ENCODE assay signal across 8 cellular contexts in genomic region chr16:89922884-89923639, GRCh38. TPM values are rescaled to one million over a fixed set of nuclear protein-coding genes. Genes with fewer than 3 reads are reported as not detected.
DNase-seq lines count a peak whose midpoint lies in the region; ATAC-seq and TF ChIP-seq lines count a peak whose summit lies in the region.

Gene TUBB3 (plus strand): TSS chr16:89923342. CDS start chr16:89923402, 60 bp downstream.

- peaks cover 76% of the 10 kb centered on the region for H3K27me3 Mint-ChIP-seq in activated naive CD8-positive, alpha-beta T cell treated with anti-CD3 and anti-CD28 coated beads for 36 hours
- peaks cover 11% of the 10 kb centered on the region for H3K27me3 Mint-ChIP-seq in neural crest cell (ENCODE audit: low read depth)

- no peaks in the 10 kb centered on the region for H3K9me2 ChIP-seq in HCT116 (ENCODE audit: insufficient read depth)

- ATAC-seq in HCT116 (peak; percentile 59), GM18502 (IDR thresholded peaks at IDR 0.05; ENCODE audit: poor library complexity, unreplicated experiment) (no peak)

- no peaks in the 10 kb centered on the region for H3K27me3 ChIP-seq in HCT116 (ENCODE audit: insufficient read depth, low read length)

- RAD21 ChIA-PET in HCT116 (lab: Charles Lee; ENCODE audit: low non-redundant PET in 1 of 2, low total read pairs in 2 of 2, uncharacterized antibody in 2 of 2, unreplicated experiment in 2 of 2), result interaction anchor here (0.5 to 0.7 kb wide), 2 partner anchors 106 to 232 kb away, joined by 3 to 6 read pairs; no protein-coding TSS in a partner anchor

- TF ChIP-seq CTCF in HCT116 (IDR thresholded peaks at IDR 0.05 in 2 of 3, conservative IDR thresholded peaks at IDR 0.05 in 1 of 3; ENCODE audit: borderline replicate concordance in 1 of 3, insufficient read depth in 1 of 3, low read depth in 2 of 3, low read length in 2 of 3) (peak in 2 of 3 experiments; percentile 16 to 17; a peak in 2 of 6 replicates), neural crest cell (conservative IDR thresholded peaks at IDR 0.05) (no peak)

- no peak within 1 kb of the TSS for H3K4me3 Mint-ChIP-seq in activated naive CD8-positive, alpha-beta T cell treated with anti-CD3 and anti-CD28 coated beads for 36 hours
- H3K4me3 Mint-ChIP-seq in neural crest cell, result peak within 1 kb of the TSS; percentile 98

- TF ChIP-seq POLR2A in HCT116 (IDR thresholded peaks at IDR 0.05; ENCODE audit: borderline replicate concordance, extremely low read depth, insufficient read depth, insufficient read length), result peak; percentile 99

- intact Hi-C loops in HCT116 (cut with micrococcal nuclease), result loop anchor here (5.0 kb wide), 1 partner anchor 51 kb away; the partner anchor contains the start of gene TCF25

- CTCF ChIA-PET in HCT116 (lab: Charles Lee), result interaction anchor here (1.4 to 5.1 kb wide), 5 partner anchors 13 to 223 kb away, joined by 3 to 57 read pairs (median 4); partner anchors contain the start of genes DEF8 and TCF25

- H3K9ac ChIP-seq in HCT116 (ENCODE audit: low read length), result peak within 1 kb of the TSS; percentile 74

- peaks cover 32% of the 10 kb centered on the region for H3K4me1 Mint-ChIP-seq in activated naive CD8-positive, alpha-beta T cell treated with anti-CD3 and anti-CD28 coated beads for 36 hours
- H3K4me1 Mint-ChIP-seq in neural crest cell, result peaks cover 39% of the 10 kb centered on the region

- peak within 1 kb of the TSS; percentile 74 to 91 for H3K4me3 ChIP-seq in HCT116 (replicated peaks in 1 of 2; ENCODE audit: low read depth in 1 of 2, low read length in 2 of 2)

- peak; percentile 30 for DNase-seq in DMS 273 treated with DMSO at 0.1 percent for 48 hours (lab: John Stamatoyannopoulos, UW)
- DNase-seq in HCT116 (ENCODE audit: low read depth, low spot score), result peak; percentile 56
- DNase-seq in NCI-H69 (lab: John Stamatoyannopoulos, UW), result peak; percentile 88
- peak; percentile 59 for DNase-seq in activated naive CD8-positive, alpha-beta T cell treated with anti-CD3 and anti-CD28 coated beads for 36 hours
- DNase-seq in globus pallidus (ENCODE audit: low spot score), result peak; percentile 53
- DNase-seq in neural crest cell (ENCODE audit: low read depth, low spot score), result peak; percentile 82
- no peak for DNase-seq in GF-D8 (lab: John Stamatoyannopoulos, UW)

- no peaks in the 10 kb centered on the region for H3K36me3 Mint-ChIP-seq in activated naive CD8-positive, alpha-beta T cell treated with anti-CD3 and anti-CD28 coated beads for 36 hours
- no peaks in the 10 kb centered on the region for H3K36me3 Mint-ChIP-seq in neural crest cell (ENCODE audit: low read depth)

- H3K4me1 ChIP-seq in HCT116 (ENCODE audit: control insufficient read depth in 1 of 2, insufficient read depth in 2 of 2, low read length in 2 of 2), result peaks cover 39 to 76% of the 10 kb centered on the region in 2 experiments

- no peaks in the 10 kb centered on the region for H3K9me3 ChIP-seq in HCT116 (ENCODE audit: control insufficient read depth in 1 of 2, insufficient read depth in 1 of 2, low read depth in 1 of 2, low read length in 2 of 2)

- peak within 1 kb of the TSS; percentile 100 for H3K27ac ChIP-seq in HCT116 (ENCODE audit: low read depth, low read length)

- TF ChIP-seq RAD21 in HCT116 (IDR thresholded peaks at IDR 0.05; ENCODE audit: low read depth), result no peak

- no TSS peak for BruUV-seq in HCT116 (replicated peaks; lab: Mats Ljungman, UMichigan)

- H2AFZ ChIP-seq in HCT116 (ENCODE audit: low read depth, low read length, poor library complexity, severe bottlenecking), result no peak within 1 kb of the TSS

- POLR2A ChIA-PET in HCT116 (lab: Charles Lee), result interaction anchor here (0.9 to 3.5 kb wide), 18 partner anchors 9 to 266 kb away, joined by 3 to 22 read pairs (median 5); partner anchors contain the start of genes CHMP1A, DEF8, SPATA2L and TCF25

- peaks cover 48% of the 10 kb centered on the region for H3K79me2 ChIP-seq in HCT116 (ENCODE audit: insufficient read depth, low read length)

- H3K36me3 ChIP-seq in HCT116 (ENCODE audit: control insufficient read depth in 1 of 2, insufficient read depth in 2 of 2, low read length in 2 of 2), result peaks cover 6 to 9% of the 10 kb centered on the region in 2 experiments; a peak in 3 of 4 replicates

- H3K4me2 ChIP-seq in HCT116 (ENCODE audit: low read length), result peak within 1 kb of the TSS; percentile 79

- H4K20me1 ChIP-seq in HCT116 (ENCODE audit: insufficient read depth), result peaks cover 8% of the 10 kb centered on the region; the same call in 1 of the 2 replicates

- H3K9me3 Mint-ChIP-seq in activated naive CD8-positive, alpha-beta T cell treated with anti-CD3 and anti-CD28 coated beads for 36 hours, result no peaks in the 10 kb centered on the region
- no peaks in the 10 kb centered on the region for H3K9me3 Mint-ChIP-seq in neural crest cell

- no peak within 1 kb of the TSS for H3K27ac Mint-ChIP-seq in activated naive CD8-positive, alpha-beta T cell treated with anti-CD3 and anti-CD28 coated beads for 36 hours
- peak within 1 kb of the TSS; percentile 98 for H3K27ac Mint-ChIP-seq in neural crest cell (ENCODE audit: unreplicated experiment)

TF ChIP-seq in HCT116, 20 proteins besides CTCF, POLR2A, EP300 and RAD21:
- TF ChIP-seq ZFX (IDR thresholded peaks at IDR 0.05), result peak; percentile 72; the same call in 1 of the 2 replicates
- peak; percentile 92 for TF ChIP-seq TCF7L2 (IDR thresholded peaks at IDR 0.05; ENCODE audit: borderline replicate concordance, extremely low read depth, insufficient read depth, insufficient read length)
- TF ChIP-seq ZBTB33 (IDR thresholded peaks at IDR 0.05; ENCODE audit: extremely low read depth, insufficient replicate concordance, low read length), result no peak
- TF ChIP-seq POLR2AphosphoS5 (IDR thresholded peaks at IDR 0.05; ENCODE audit: low read depth, low read length), result peak; percentile 100

RNA-seq across cellular contexts. Expression of gene TUBB3, which starts in this region (rescaled TPM):
- 173 TPM for total RNA-seq in HCT116 (2021; ENCODE audit: unreplicated experiment)
- polyA plus RNA-seq in HCT116 (2012), result 213 and 219 TPM in 2 replicates
- total RNA-seq in activated naive CD8-positive, alpha-beta T cell treated with anti-CD3 and anti-CD28 coated beads for 36 hours, result not detected
- 518 and 541 TPM in 2 replicates for total RNA-seq in neural crest cell

Comparison
In these comparisons a context has a peak if more than half of its experiments do, and no peak if none do; other contexts are left out.
1. RNA of gene TUBB3 (total RNA-seq): 518 to 541 TPM in neural crest cell and 173 TPM in HCT116 (single experiment); not detected in activated naive CD8-positive, alpha-beta T cell treated with anti-CD3 and anti-CD28 coated beads for 36 hours; every median in the first group is over 100 times any median in the second.
2. Peak in DNase-seq in activated naive CD8-positive, alpha-beta T cell treated with anti-CD3 and anti-CD28 coated beads for 36 hours; RNA of the gene not detected or under 1 TPM.